Comparison of ENCODE assay signal across 11 cellular contexts in genomic region chr1:103948526-103948925, GRCh38.
A peak's percentile ranks its signal among the peaks of the same experiment; 100 is the strongest.
DNase-seq lines count a peak whose midpoint lies in the region; ATAC-seq, FAIRE-seq and TF ChIP-seq lines count a peak whose summit lies in the region.
"Had no signal": no experiment of that assay in that cellular context is flagged by ENCODE, and none has a peak within 500 bp of the region (broad histone marks: within the 10 kb centered on the region; RNA-seq: fewer than 3 reads in every experiment).

No MANE protein-coding gene starts in this region.

- no peak overlapping the region for H3K27ac ChIP-seq in OCI-LY1 (ENCODE audit: low read depth, low read length, poor library complexity, severe bottlenecking)

- H2AFZ ChIP-seq in OCI-LY1 (ENCODE audit: low read length), result no peak overlapping the region

- peak; percentile 15 for TF ChIP-seq CTCF in GM12864 (IDR thresholded peaks at IDR 0.05; ENCODE audit: low read depth, low read length, missing control alignments)
- peak; percentile 50 for TF ChIP-seq CTCF in OCI-LY1 (IDR thresholded peaks at IDR 0.05; ENCODE audit: low read length)

- H3K9me3 ChIP-seq in OCI-LY1 (ENCODE audit: low read length), result no peaks in the 10 kb centered on the region

- no peaks in the 10 kb centered on the region for H3K27me3 ChIP-seq in OCI-LY1 (ENCODE audit: insufficient read depth, low read length)

- no peaks in the 10 kb centered on the region for H3K4me1 ChIP-seq in OCI-LY1 (ENCODE audit: insufficient read depth, low read length, severe bottlenecking)

- no peaks in the 10 kb centered on the region for H3F3A ChIP-seq in OCI-LY1 (ENCODE audit: insufficient read depth, low read length)

- no peaks in the 10 kb centered on the region for H3K36me3 ChIP-seq in OCI-LY1 (ENCODE audit: insufficient read depth, low read length)

- no peaks in the 10 kb centered on the region for H3K79me2 ChIP-seq in OCI-LY1 (ENCODE audit: insufficient read depth, low read length)

- no peaks in the 10 kb centered on the region for H4K20me1 ChIP-seq in OCI-LY1 (ENCODE audit: insufficient read depth, low read length)

- no peaks in the 10 kb centered on the region for H3K9me2 ChIP-seq in OCI-LY1 (ENCODE audit: low read depth, low read length)

- H3K9ac ChIP-seq in OCI-LY1 (ENCODE audit: low read length), result no peak overlapping the region

- FAIRE-seq in A204.1 (lab: Jason Lieb, UNC), result peak; percentile 98
- FAIRE-seq in endometrium (lab: Jason Lieb, UNC), result peak; percentile 77

- ATAC-seq in HG03460 (IDR thresholded peaks at IDR 0.05; ENCODE audit: unreplicated experiment), result no peak
- ATAC-seq: CD8-positive, alpha-beta T cell had no signal

- DNase-seq in GM12864 (ENCODE audit: low read depth) (no peak), HCEC 1CT (no peak), NCI-H2196 treated with DMSO at 0.1 percent for 48 hours (lab: John Stamatoyannopoulos, UW; ENCODE audit: unreplicated experiment) (no peak), NCI-H2081 treated with DMSO at 0.1 percent for 48 hours (lab: John Stamatoyannopoulos, UW) (no peak)
- DNase-seq: CD8-positive, alpha-beta T cell; H7; head of caudate nucleus had no signal

- no peak overlapping the region for H3K4me2 ChIP-seq in OCI-LY1 (ENCODE audit: low read length)

- H3K4me3 ChIP-seq in GM12864 (ENCODE audit: low read depth, low read length), result no peak overlapping the region
- no peak overlapping the region for H3K4me3 ChIP-seq in OCI-LY1 (ENCODE audit: low read depth, low read length, poor library complexity, severe bottlenecking)
